23 cellular contexts compared by ENCODE assay signal in genomic region chr20:6698723-6699122, GRCh38.
"Had no signal": no experiment of that assay in that cellular context is flagged by ENCODE, and none has a peak within 500 bp of the region (broad histone marks: within the 10 kb centered on the region; RNA-seq: fewer than 3 reads in every experiment).

No MANE protein-coding gene starts in this region.

- DNase-seq: activated CD4-positive, alpha-beta T cell treated with anti-CD3 and anti-CD28 coated beads for 1 hour; activated effector memory CD4-positive, alpha-beta T cell treated with Interleukin-2 at 50 U/mL for 16 hours; activated naive CD4-positive, alpha-beta T cell treated with Interleukin-2 at 50 U/mL for 16 hours; activated T-cell treated with anti-CD3 and anti-CD28 coated beads for 4 hours; anterior cingulate cortex; cerebellar nuclear complex; colonic mucosa; effector CD8-positive, alpha-beta T cell; erythroblast; head of caudate nucleus; hypothalamus; immature natural killer cell; kidney; midbrain; right cardiac atrium; spleen; stimulated activated naive CD4-positive, alpha-beta T cell; T-helper 2 cell had no signal

- H3K27ac ChIP-seq: colonic mucosa, gastroesophageal sphincter, suprapubic skin, tibial nerve had no signal

- H3K9me3 ChIP-seq: colonic mucosa, gastroesophageal sphincter, spleen, suprapubic skin, tibial nerve had no signal

- H3K4me1 ChIP-seq: colonic mucosa had no signal

- H3K36me3 Mint-ChIP-seq: activated naive CD8-positive, alpha-beta T cell; immature natural killer cell had no signal

- H3K4me3 ChIP-seq: colonic mucosa, gastroesophageal sphincter, spleen, suprapubic skin, tibial nerve had no signal

- H3K27ac Mint-ChIP-seq: activated naive CD8-positive, alpha-beta T cell; immature natural killer cell; natural killer cell treated with Interleukin-12 subunit alpha and Interleukin-12 subunit beta and Interleukin-15 and Interleukin-18, amount 100 ng/mL, for 72 hours had no signal

- H3K4me3 Mint-ChIP-seq: activated naive CD8-positive, alpha-beta T cell; immature natural killer cell; natural killer cell treated with Interleukin-12 subunit alpha and Interleukin-12 subunit beta and Interleukin-15 and Interleukin-18, amount 100 ng/mL, for 72 hours had no signal

- H3K27me3 ChIP-seq: colonic mucosa, gastroesophageal sphincter, spleen, suprapubic skin, tibial nerve had no signal

- H3K9me3 Mint-ChIP-seq: natural killer cell treated with Interleukin-12 subunit alpha and Interleukin-12 subunit beta and Interleukin-15 and Interleukin-18, amount 100 ng/mL, for 72 hours had no signal

- H3K36me3 ChIP-seq: colonic mucosa, gastroesophageal sphincter, spleen, suprapubic skin, tibial nerve had no signal

- ATAC-seq: gastroesophageal sphincter; natural killer cell treated with Interleukin-12 subunit alpha and Interleukin-12 subunit beta and Interleukin-15 and Interleukin-18, amount 100 ng/mL, for 72 hours; right cardiac atrium had no signal
